Comparison of ENCODE assay signal across 14 cellular contexts in genomic region chrX:2572740-2573139, GRCh38.
DNase-seq lines count a peak whose midpoint lies in the region; TF ChIP-seq lines count a peak whose summit lies in the region.
"Had no signal": no experiment of that assay in that cellular context is flagged by ENCODE, and none has a peak within 500 bp of the region (broad histone marks: within the 10 kb centered on the region; RNA-seq: fewer than 3 reads in every experiment).

No MANE protein-coding gene starts in this region.

- DNase-seq in H4 (ENCODE audit: low spot score): peak; percentile 85
- peak; percentile 10 for DNase-seq in SW480 (ENCODE audit: low spot score)
- DNase-seq in fibroblast of pulmonary artery (ENCODE audit: low read depth): peak; percentile 15
- DNase-seq in BE2C: no peak
- no peak for DNase-seq in pons (ENCODE audit: low spot score)
- DNase-seq in progenitor cell of endocrine pancreas (ENCODE audit: low spot score, unreplicated experiment): no peak
- DNase-seq in NCI-H2081 (lab: John Stamatoyannopoulos, UW): no peak
- DNase-seq: activated naive CD4-positive, alpha-beta T cell; MV-4-11; NCI-H345; stimulated activated CD4-positive, alpha-beta T cell treated with anti-CD3 and anti-CD28 coated beads, Interleukin-1b, Interleukin-23, amount 100 ng/mL, for 48 hours; T-helper 9 cell; upper lobe of right lung had no signal

- no peak overlapping the region for H3K4me3 Mint-ChIP-seq in progenitor cell of endocrine pancreas (ENCODE audit: low read depth)

- H3K4me1 ChIP-seq in ACC112 (ENCODE audit: control insufficient read depth, insufficient read depth, low read length, unreplicated experiment): peaks cover 11% of the 10 kb centered on the region
- H3K4me1 ChIP-seq in BE2C: no peaks in the 10 kb centered on the region
- H3K4me1 ChIP-seq: upper lobe of right lung had no signal

- peaks cover 8% of the 10 kb centered on the region for H3K9me3 Mint-ChIP-seq in progenitor cell of endocrine pancreas (ENCODE audit: low read depth)

- H3K36me3 Mint-ChIP-seq in progenitor cell of endocrine pancreas (ENCODE audit: insufficient read depth): peaks cover 3% of the 10 kb centered on the region

- no peak overlapping the region for H3K4me3 ChIP-seq in ACC112 (ENCODE audit: low read depth, low read length)
- no peak overlapping the region for H3K4me3 ChIP-seq in fibroblast of pulmonary artery (replicated peaks; ENCODE audit: low read depth, low read length)
- H3K4me3 ChIP-seq in BE2C (ENCODE audit: low read depth, low read length): no peak overlapping the region
- H3K4me3 ChIP-seq: upper lobe of right lung had no signal

- no peaks in the 10 kb centered on the region for H3K4me1 Mint-ChIP-seq in progenitor cell of endocrine pancreas (ENCODE audit: low read depth)

- H3K79me2 ChIP-seq in ACC112 (ENCODE audit: control insufficient read depth, insufficient read depth, low read length, unreplicated experiment): no peaks in the 10 kb centered on the region

- no peaks in the 10 kb centered on the region for H3K9me3 ChIP-seq in BE2C
- H3K9me3 ChIP-seq: upper lobe of right lung had no signal

- no peaks in the 10 kb centered on the region for H3K27me3 ChIP-seq in ACC112 (ENCODE audit: insufficient read depth, low read length)
- H3K27me3 ChIP-seq in BE2C: no peaks in the 10 kb centered on the region
- H3K27me3 ChIP-seq: upper lobe of right lung had no signal

- no peak overlapping the region for H2AFZ ChIP-seq in ACC112 (ENCODE audit: low read length, unreplicated experiment)

- TF ChIP-seq CTCF in fibroblast of pulmonary artery (IDR thresholded peaks at IDR 0.05; ENCODE audit: low read length, missing control alignments) (no peak), BE2C (IDR thresholded peaks at IDR 0.05; ENCODE audit: low read depth, low read length) (no peak), progenitor cell of endocrine pancreas (IDR thresholded peaks at IDR 0.05; ENCODE audit: unreplicated experiment) (no peak)

- no peaks in the 10 kb centered on the region for H3K36me3 ChIP-seq in ACC112 (ENCODE audit: insufficient read depth, low read length)
- H3K36me3 ChIP-seq in BE2C: no peaks in the 10 kb centered on the region
- H3K36me3 ChIP-seq: upper lobe of right lung had no signal

- H3K27me3 Mint-ChIP-seq in progenitor cell of endocrine pancreas: no peaks in the 10 kb centered on the region

- H3K27ac ChIP-seq in ACC112 (ENCODE audit: low read depth, low read length): peak overlapping the region; percentile 69
- H3K27ac ChIP-seq: upper lobe of right lung had no signal

- no peak overlapping the region for H3K27ac Mint-ChIP-seq in progenitor cell of endocrine pancreas

Comparison
In these comparisons a context has a peak if more than half of its experiments do, and no peak if none do; other contexts are left out.
1. DNase-seq: peak in H4 (single experiment), SW480 (single experiment) and fibroblast of pulmonary artery (single experiment); none in BE2C (single experiment), pons (single experiment), progenitor cell of endocrine pancreas (single experiment) and NCI-H2081 (0 of 2).